ENCODE assay signal across 23 cellular contexts in the genomic region with DNA sequence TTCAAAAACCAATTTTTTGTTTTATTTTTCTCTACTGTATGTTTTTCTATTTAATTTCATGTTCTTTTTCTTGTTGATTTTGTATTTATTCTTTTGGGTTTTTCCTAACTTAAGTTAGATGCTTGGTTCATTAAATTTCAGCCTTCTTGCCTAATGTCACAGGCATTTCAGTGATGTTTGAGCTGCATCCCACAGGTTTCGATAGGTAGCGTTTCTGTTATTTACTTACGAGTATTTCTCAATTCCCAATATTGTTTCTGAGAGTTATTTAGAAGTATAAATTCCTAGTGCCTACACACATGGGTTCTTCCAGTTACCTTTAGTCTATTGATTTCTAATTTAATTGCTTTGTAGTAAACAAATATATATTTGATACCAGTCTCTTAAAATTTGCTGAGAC.
"Had no signal": no experiment of that assay in that cellular context is flagged by ENCODE, and none has a peak within 500 bp of the region (broad histone marks: within the 10 kb centered on the region; RNA-seq: fewer than 3 reads in every experiment).

No MANE protein-coding gene starts in this region.

- FAIRE-seq: colon, endothelial cell of umbilical vein, frontal cortex had no signal

- DNase-seq: dermis blood vessel endothelial cell; dorsolateral prefrontal cortex; effector CD4-positive, alpha-beta T cell; effector memory CD4-positive, alpha-beta T cell; foreskin keratinocyte; heart left ventricle; hypothalamus; immature natural killer cell; islet precursor cell; left cardiac atrium; left ventricle myocardium inferior; lower lobe of right lung; mesenchymal stem cell; mucosa of descending colon; naive B cell; naive thymus-derived CD8-positive, alpha-beta T cell had no signal

- H3K9me3 ChIP-seq: esophagus muscularis mucosa, gastroesophageal sphincter, heart left ventricle, left ventricle myocardium inferior, lower lobe of right lung, mucosa of descending colon had no signal

- H3K4me2 ChIP-seq: hepatocyte had no signal

- H2AFZ ChIP-seq: hepatocyte had no signal

- H3K27me3 ChIP-seq: esophagus muscularis mucosa, foreskin keratinocyte, gastroesophageal sphincter, heart left ventricle, hepatocyte had no signal

- H3K36me3 ChIP-seq: esophagus muscularis mucosa, gastroesophageal sphincter, heart left ventricle, left ventricle myocardium inferior, lower lobe of right lung had no signal

- H3K27ac ChIP-seq: coronary artery, dorsolateral prefrontal cortex, esophagus muscularis mucosa, foreskin keratinocyte, gastroesophageal sphincter, heart left ventricle, hepatocyte, left ventricle myocardium inferior, lower lobe of right lung had no signal

- H3K4me1 ChIP-seq: esophagus muscularis mucosa, gastroesophageal sphincter, heart left ventricle, lower lobe of right lung had no signal

- H3K4me3 ChIP-seq: coronary artery, dorsolateral prefrontal cortex, esophagus muscularis mucosa, gastroesophageal sphincter, heart left ventricle, hepatocyte, left ventricle myocardium inferior, lower lobe of right lung, mucosa of descending colon had no signal

- ATAC-seq: foreskin keratinocyte; gastroesophageal sphincter; heart left ventricle; left cardiac atrium; lower lobe of right lung; mucosa of descending colon; naive thymus-derived CD8-positive, alpha-beta T cell had no signal
